8 cellular contexts compared by ENCODE assay signal in genomic region chr11:90222152-90222458, GRCh38. TPM values are rescaled to one million over a fixed set of nuclear protein-coding genes. Genes with fewer than 3 reads are reported as not detected.
DNase-seq lines count a peak whose midpoint lies in the region; ATAC-seq and TF ChIP-seq lines count a peak whose summit lies in the region.

No MANE protein-coding gene starts in this region.

- peaks cover 0 to 4% of the 10 kb centered on the region in 2 donors for H3K9me3 Mint-ChIP-seq in activated naive CD4-positive, alpha-beta T cell treated with anti-CD3 and anti-CD28 coated beads, Interleukin-2, amount 50 U/mL, for 72 hours

- H3K27me3 ChIP-seq in BLaER1 (no peaks in the 10 kb centered on the region), HCT116 (ENCODE audit: insufficient read depth, low read length) (no peaks in the 10 kb centered on the region), kidney epithelial cell (ENCODE audit: control insufficient read depth, insufficient read depth, low read length) (no peaks in the 10 kb centered on the region)

- H3K4me2 ChIP-seq in BLaER1 (peak overlapping the region; percentile 84), HCT116 (ENCODE audit: low read length) (peak overlapping the region; percentile 87)

- RAD21 ChIA-PET in HCT116 (lab: Charles Lee; ENCODE audit: low non-redundant PET in 1 of 2, low total read pairs in 2 of 2, uncharacterized antibody in 2 of 2, unreplicated experiment in 2 of 2), result no interaction called here

- ATAC-seq in HCT116, result no peak
- ATAC-seq in activated naive CD4-positive, alpha-beta T cell treated with anti-CD3 and anti-CD28 coated beads, Interleukin-2, amount 50 U/mL, for 72 hours, result peak in 1 of 2 donors; percentile 17

- H3K4me1 ChIP-seq in BLaER1 (peaks cover 32% of the 10 kb centered on the region), HCT116 (ENCODE audit: control insufficient read depth in 1 of 2, insufficient read depth in 2 of 2, low read length in 2 of 2) (peaks cover 6 to 39% of the 10 kb centered on the region in 2 experiments; a peak in 3 of 4 replicates)

- H3K79me2 ChIP-seq in HCT116 (ENCODE audit: insufficient read depth, low read length), result peaks cover 66% of the 10 kb centered on the region

- intact Hi-C loops in HCT116 (cut with micrococcal nuclease), result no loop called here

- POLR2A ChIA-PET in HCT116 (lab: Charles Lee), result no interaction called here

- no peak for TF ChIP-seq POLR2A in HCT116 (IDR thresholded peaks at IDR 0.05; ENCODE audit: borderline replicate concordance, extremely low read depth, insufficient read depth, insufficient read length)

- H3K9me2 ChIP-seq in HCT116 (ENCODE audit: insufficient read depth), result no peaks in the 10 kb centered on the region

- H3K4me3 ChIP-seq in BLaER1 (peak overlapping the region; percentile 96), HCT116 (replicated peaks in 1 of 2; ENCODE audit: low read depth in 1 of 2, low read length in 2 of 2) (peak overlapping the region; percentile 91 to 92), kidney epithelial cell (ENCODE audit: low read depth, low read length) (peak overlapping the region; percentile 93)

- H3K36me3 Mint-ChIP-seq in activated naive CD4-positive, alpha-beta T cell treated with anti-CD3 and anti-CD28 coated beads, Interleukin-2, amount 50 U/mL, for 72 hours, result peaks cover 33 to 40% of the 10 kb centered on the region in 2 donors

- H4K20me1 ChIP-seq in BLaER1, result peaks cover 53% of the 10 kb centered on the region
- peaks cover 15% of the 10 kb centered on the region; the same call in 1 of the 2 replicates for H4K20me1 ChIP-seq in HCT116 (ENCODE audit: insufficient read depth)

- no peak for DNase-seq in HCT116 (ENCODE audit: low read depth, low spot score)
- no peak for DNase-seq in activated naive CD4-positive, alpha-beta T cell treated with anti-CD3 and anti-CD28 coated beads, Interleukin-2, amount 50 U/mL, for 72 hours (ENCODE audit: low spot score in 2 of 2)
- no peak for DNase-seq in kidney epithelial cell (ENCODE audit: low read depth)
- DNase-seq in superior temporal gyrus (ENCODE audit: extremely low spot score), result peak; percentile 67
- DNase-seq in stimulated activated naive CD4-positive, alpha-beta T cell treated with Interleukin-2 at 50 U/mL for 16 hours (lab: John Stamatoyannopoulos, UW), result no peak
- no peak for DNase-seq in DMS114 treated with DMSO at 0.1 percent for 48 hours (lab: John Stamatoyannopoulos, UW; ENCODE audit: unreplicated experiment)
- DNase-seq in NCI-H2081 (lab: John Stamatoyannopoulos, UW), result no peak

- TF ChIP-seq CTCF in HCT116 (IDR thresholded peaks at IDR 0.05 in 2 of 3, conservative IDR thresholded peaks at IDR 0.05 in 1 of 3; ENCODE audit: borderline replicate concordance in 1 of 3, insufficient read depth in 1 of 3, low read depth in 2 of 3, low read length in 2 of 3), result no peak
- TF ChIP-seq CTCF in kidney epithelial cell (IDR thresholded peaks at IDR 0.05; ENCODE audit: insufficient read depth, low read length, poor library complexity, severe bottlenecking), result no peak

- H2AFZ ChIP-seq in HCT116 (ENCODE audit: low read depth, low read length, poor library complexity, severe bottlenecking), result no peak overlapping the region

- H3K27ac ChIP-seq in BLaER1 (peak overlapping the region; percentile 93), HCT116 (ENCODE audit: low read depth, low read length) (peak overlapping the region; percentile 82)

- no peak for TF ChIP-seq RAD21 in HCT116 (IDR thresholded peaks at IDR 0.05; ENCODE audit: low read depth)

- BruUV-seq in HCT116 (replicated peaks; lab: Mats Ljungman, UMichigan), result no TSS peak

- H3K36me3 ChIP-seq in BLaER1 (peaks cover 32% of the 10 kb centered on the region), HCT116 (ENCODE audit: control insufficient read depth in 1 of 2, insufficient read depth in 2 of 2, low read length in 2 of 2) (peaks cover 0 to 11% of the 10 kb centered on the region in 2 experiments; a peak in 2 of 4 replicates), kidney epithelial cell (ENCODE audit: control insufficient read depth, insufficient read depth, low read length) (no peaks in the 10 kb centered on the region)

- peak overlapping the region; percentile 94 for H3K9ac ChIP-seq in BLaER1
- H3K9ac ChIP-seq in HCT116 (ENCODE audit: low read length), result peak overlapping the region; percentile 86

- CTCF ChIA-PET in HCT116 (lab: Charles Lee), result no interaction called here

- peak overlapping the region; percentile 98 to 99 for H3K27ac Mint-ChIP-seq in activated naive CD4-positive, alpha-beta T cell treated with anti-CD3 and anti-CD28 coated beads, Interleukin-2, amount 50 U/mL, for 72 hours

- peaks cover 13% of the 10 kb centered on the region for H3K9me3 ChIP-seq in BLaER1
- H3K9me3 ChIP-seq in HCT116 (ENCODE audit: control insufficient read depth in 1 of 2, insufficient read depth in 1 of 2, low read depth in 1 of 2, low read length in 2 of 2), result no peaks in the 10 kb centered on the region

TF ChIP-seq in HCT116, 20 proteins besides CTCF, POLR2A, EP300 and RAD21:
- TF ChIP-seq SRF (IDR thresholded peaks at IDR 0.05; ENCODE audit: low read depth) (no peak), EGR1 (IDR thresholded peaks at IDR 0.05; ENCODE audit: low read depth) (no peak), ELF1 (IDR thresholded peaks at IDR 0.05; ENCODE audit: borderline replicate concordance, low read depth) (no peak), EZH2 (IDR thresholded peaks at IDR 0.05) (no peak), SP1 (IDR thresholded peaks at IDR 0.05; ENCODE audit: low read depth) (no peak), REST (IDR thresholded peaks at IDR 0.05; ENCODE audit: low read depth) (no peak), EZH2phosphoT487 (IDR thresholded peaks at IDR 0.05; ENCODE audit: borderline replicate concordance) (no peak), POLR2AphosphoS5 (IDR thresholded peaks at IDR 0.05; ENCODE audit: low read depth, low read length) (no peak), ZNF274 (IDR thresholded peaks at IDR 0.05; ENCODE audit: low read depth, low read length) (no peak)
- TF ChIP-seq, protein P1, sequence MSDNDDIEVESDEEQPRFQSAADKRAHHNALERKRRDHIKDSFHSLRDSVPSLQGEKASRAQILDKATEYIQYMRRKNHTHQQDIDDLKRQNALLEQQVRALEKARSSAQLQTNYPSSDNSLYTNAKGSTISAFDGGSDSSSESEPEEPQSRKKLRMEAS (IDR thresholded peaks at IDR 0.05), result no peak

RNA-seq across cellular contexts. Expression of gene CHORDC1, which starts 0.7 kb away (rescaled TPM):
- 95.6 TPM for total RNA-seq in HCT116 (2021; ENCODE audit: unreplicated experiment)
- 31.7 and 41.1 TPM in 2 replicates for polyA plus RNA-seq in HCT116 (2012)
- 10 to 100 TPM; 56.3 to 68.5 TPM for total RNA-seq in activated naive CD4-positive, alpha-beta T cell treated with anti-CD3 and anti-CD28 coated beads, Interleukin-2, amount 50 U/mL, for 72 hours
- 48.3 and 49.2 TPM in 2 replicates for total RNA-seq in kidney epithelial cell
